Comparison of ENCODE assay signal across 10 cellular contexts in genomic region chr14:20657216-20658211, GRCh38. TPM values are rescaled to one million over a fixed set of nuclear protein-coding genes. Genes with fewer than 3 reads are reported as not detected.
DNase-seq lines count a peak whose midpoint lies in the region; ATAC-seq, FAIRE-seq and TF ChIP-seq lines count a peak whose summit lies in the region.
"Had no signal": no experiment of that assay in that cellular context is flagged by ENCODE, and none has a peak within 500 bp of the region (broad histone marks: within the 10 kb centered on the region; RNA-seq: fewer than 3 reads in every experiment).

No MANE protein-coding gene starts in this region.

- H3K14ac ChIP-seq in trophoblast cell (ENCODE audit: low read length) = no peak overlapping the region

- no peak overlapping the region for H3K4ac ChIP-seq in trophoblast cell (ENCODE audit: low read depth, low read length)

- peak; percentile 55 for TF ChIP-seq CTCF in bronchial epithelial cell (IDR thresholded peaks at IDR 0.05; ENCODE audit: insufficient read depth, low read length, severe bottlenecking)
- no peak for TF ChIP-seq CTCF in GM20000 (IDR thresholded peaks at IDR 0.05; ENCODE audit: extremely low read depth, missing control alignments)

- H3K27ac ChIP-seq in trophoblast cell (ENCODE audit: low read depth, low read length) = no peak overlapping the region
- H3K27ac ChIP-seq: BLaER1 had no signal

- H4K12ac ChIP-seq in trophoblast cell (ENCODE audit: low read depth, low read length) = no peak overlapping the region

- FAIRE-seq in bronchial epithelial cell (lab: Jason Lieb, UNC) = no peak

- no peak overlapping the region for H2BK5ac ChIP-seq in trophoblast cell (ENCODE audit: low read depth, low read length, poor library complexity)

- no peak overlapping the region for H2AK5ac ChIP-seq in trophoblast cell (ENCODE audit: low read length)

- no peak overlapping the region for H4K8ac ChIP-seq in trophoblast cell (ENCODE audit: low read depth, low read length)

- H3K79me2 ChIP-seq in trophoblast cell (ENCODE audit: control insufficient read depth, insufficient read depth, low read length, poor library complexity) = no peaks in the 10 kb centered on the region

- H2BK12ac ChIP-seq in trophoblast cell (ENCODE audit: low read length) = no peak overlapping the region

- H3K4me3 ChIP-seq in bronchial epithelial cell (ENCODE audit: low read depth, low read length) = no peak overlapping the region
- no peak overlapping the region for H3K4me3 ChIP-seq in trophoblast cell (ENCODE audit: low read depth, low read length)
- H3K4me3 ChIP-seq: BLaER1 had no signal

- H3K4me1 ChIP-seq in trophoblast cell (ENCODE audit: control insufficient read depth in 1 of 2, insufficient read depth in 2 of 2, low read length in 2 of 2) = peaks cover 4 to 9% of the 10 kb centered on the region in 2 experiments

- peaks cover 3% of the 10 kb centered on the region for H3K9me3 ChIP-seq in trophoblast cell (ENCODE audit: insufficient read depth, low read depth, low read length)
- H3K9me3 ChIP-seq: BLaER1 had no signal

- no peak overlapping the region for H3K18ac ChIP-seq in trophoblast cell (ENCODE audit: low read length)

- H3K9ac ChIP-seq in trophoblast cell (ENCODE audit: low read length) = no peak overlapping the region
- H3K9ac ChIP-seq: BLaER1 had no signal

- H2AFZ ChIP-seq in trophoblast cell (ENCODE audit: insufficient read depth, low read length, poor library complexity) = no peak overlapping the region

- no CpG with 5 or more reads among the region's 28 CpGs for WGBS in trophoblast cell (ENCODE audit: extremely low coverage, insufficient coverage, insufficient read length)

- no peak overlapping the region for H2BK120ac ChIP-seq in trophoblast cell (ENCODE audit: insufficient read depth, low read length, poor library complexity)

- no peak overlapping the region for H3K4me2 ChIP-seq in trophoblast cell (ENCODE audit: low read length)

- peaks cover 8% of the 10 kb centered on the region for H3K27me3 ChIP-seq in bronchial epithelial cell (ENCODE audit: control insufficient read depth, insufficient read depth, low read length)
- H3K27me3 ChIP-seq in trophoblast cell (ENCODE audit: insufficient read depth, low read length) = peaks cover 18% of the 10 kb centered on the region

- ATAC-seq in GM18517 (IDR thresholded peaks at IDR 0.05; ENCODE audit: unreplicated experiment) = no peak

- peak; percentile 17 to 22 for DNase-seq in activated CD4-positive, alpha-beta T cell treated with anti-CD3 and anti-CD28 coated beads for 4 hours
- no peak for DNase-seq in activated CD4-positive, alpha-beta T cell treated with anti-CD3 and anti-CD28 coated beads for 1 hour
- peak; percentile 56 for DNase-seq in NCI-H1105 treated with DMSO at 0.1 percent for 48 hours (lab: John Stamatoyannopoulos, UW)
- peak; percentile 76 for DNase-seq in bronchial epithelial cell (ENCODE audit: low read depth)
- DNase-seq in trophoblast cell = peak; percentile 36 to 65
- no peak for DNase-seq in GDM1 (lab: John Stamatoyannopoulos, UW)
- DNase-seq in GM20000 (ENCODE audit: low spot score) = no peak
- DNase-seq: anterior cingulate cortex had no signal

- H3K36me3 ChIP-seq in bronchial epithelial cell (ENCODE audit: control insufficient read depth, insufficient read depth, low read length) = no peaks in the 10 kb centered on the region
- peaks cover 0 to 1% of the 10 kb centered on the region in 2 experiments for H3K36me3 ChIP-seq in trophoblast cell (ENCODE audit: control insufficient read depth in 1 of 2, insufficient read depth in 2 of 2, low read length in 2 of 2)
- H3K36me3 ChIP-seq: BLaER1 had no signal

- no peaks in the 10 kb centered on the region for H3K79me1 ChIP-seq in trophoblast cell (ENCODE audit: low read length)

- no peak overlapping the region for H4K91ac ChIP-seq in trophoblast cell (ENCODE audit: low read depth, low read length)

- no peak overlapping the region for H3K23ac ChIP-seq in trophoblast cell (ENCODE audit: low read length)

RNA-seq across cellular contexts. Expression of gene OR6S1, which starts 16.0 kb away (rescaled TPM):
- not detected in 2 replicates for total RNA-seq in bronchial epithelial cell
- not detected in 2 replicates for polyA plus RNA-seq in trophoblast cell (2013)

RNA-seq across cellular contexts. Expression of gene RNASE4, which starts 26.8 kb away (rescaled TPM):
- 2.9 and 4.7 TPM in 2 replicates for total RNA-seq in bronchial epithelial cell
- polyA plus RNA-seq in trophoblast cell (2013) = 3.7 and 4.6 TPM in 2 replicates

RNA-seq across cellular contexts. Expression of gene ANG, which starts 31.1 kb away (rescaled TPM):
- 2.4 and 2.9 TPM in 2 replicates for total RNA-seq in bronchial epithelial cell
- 2.5 and 3.4 TPM in 2 replicates for polyA plus RNA-seq in trophoblast cell (2013)

Comparison
In these comparisons a context has a peak if more than half of its experiments do, and no peak if none do; other contexts are left out.
1. DNase-seq: peak in activated CD4-positive, alpha-beta T cell treated with anti-CD3 and anti-CD28 coated beads for 4 hours (2 of 2), NCI-H1105 treated with DMSO at 0.1 percent for 48 hours (single experiment), bronchial epithelial cell (single experiment) and trophoblast cell (2 of 2); none in activated CD4-positive, alpha-beta T cell treated with anti-CD3 and anti-CD28 coated beads for 1 hour (single experiment), GDM1 (single experiment) and GM20000 (single experiment).